Comparison of ENCODE assay signal across 1 cellular context in genomic region chr16:51818342-51818944, GRCh38.
TF ChIP-seq lines count a peak whose summit lies in the region.

No MANE protein-coding gene starts in this region.

TF ChIP-seq in H1, 55 proteins besides CTCF, POLR2A, EP300 and RAD21 (continued from another document):
- TF ChIP-seq TCF12 (IDR thresholded peaks at IDR 0.05; ENCODE audit: low read depth, low read length): no peak
- TF ChIP-seq SP1 (IDR thresholded peaks at IDR 0.05; ENCODE audit: low read depth, low read length): no peak
- TF ChIP-seq RBBP5 (IDR thresholded peaks at IDR 0.05; ENCODE audit: borderline replicate concordance, low read depth, low read length): no peak
- no peak for TF ChIP-seq HDAC2 (IDR thresholded peaks at IDR 0.05; ENCODE audit: borderline replicate concordance in 1 of 2, low read depth in 2 of 2, low read length in 2 of 2)
- TF ChIP-seq FOSL1 (IDR thresholded peaks at IDR 0.05; ENCODE audit: insufficient read depth, low read depth, low read length): no peak
